In genomic region chr3:53167418-53168174, GRCh38 we compare ENCODE assay signal across 12 cellular contexts. TPM values are rescaled to one million over a fixed set of nuclear protein-coding genes. Genes with fewer than 3 reads are reported as not detected.
DNase-seq lines count a peak whose midpoint lies in the region; ATAC-seq, FAIRE-seq and TF ChIP-seq lines count a peak whose summit lies in the region.
"Had no signal": no experiment of that assay in that cellular context is flagged by ENCODE, and none has a peak within 500 bp of the region (broad histone marks: within the 10 kb centered on the region; RNA-seq: fewer than 3 reads in every experiment).

No MANE protein-coding gene starts in this region.

- H3K36me3 Mint-ChIP-seq in nephron progenitor cell (ENCODE audit: low read depth), result no peaks in the 10 kb centered on the region
- H3K36me3 Mint-ChIP-seq in activated T-helper 17 cell treated with anti-CD3 and anti-CD28 coated beads, Interleukin-2, amount 50 U/mL, for 72 hours (ENCODE audit: low read depth), result peaks cover 9% of the 10 kb centered on the region

- peaks cover 10% of the 10 kb centered on the region for H3K36me3 ChIP-seq in GM06990 (ENCODE audit: control insufficient read depth, insufficient read depth, low read length)
- peaks cover 6% of the 10 kb centered on the region; the same call in 1 of the 3 replicates for H3K36me3 ChIP-seq in K562 (ENCODE audit: control insufficient read depth, insufficient read depth, low read length)

- peaks cover 9% of the 10 kb centered on the region for H4K20me1 ChIP-seq in K562 (replicated peaks; ENCODE audit: control insufficient read depth, insufficient read depth, low read length)

- intact Hi-C loops in K562 (cut with micrococcal nuclease) (no loop called here), right cardiac atrium (cut with DNase I) (no loop called here)

- DNase-seq in GM06990 (ENCODE audit: extremely low read depth, insufficient read length) (no peak), K562 (ENCODE audit: extremely low read depth in 1 of 4, low spot score in 3 of 4) (no peak), nephron progenitor cell (no peak), cerebellar nuclear complex (lab: John Stamatoyannopoulos, UW) (no peak), right cardiac atrium (no peak)
- DNase-seq: activated T-cell treated with anti-CD3 and anti-CD28 coated beads, Interleukin-2, amount 50 U/mL, for 24 hours; GDM1; mesendoderm; stimulated activated naive CD8-positive, alpha-beta T cell treated with anti-CD3 and anti-CD28 coated beads, Interleukin-15, Interleukin-2, amounts not matched to agents 100 U/mL and 50 U/mL, for 24 hours had no signal

- H3K4me3 ChIP-seq in GM06990 (replicated peaks; ENCODE audit: low read depth, low read length) (peak overlapping the region; percentile 41), K562 (no peak overlapping the region), right cardiac atrium (ENCODE audit: low read length) (no peak overlapping the region)

- no peaks in the 10 kb centered on the region for H3K9me3 Mint-ChIP-seq in nephron progenitor cell
- no peaks in the 10 kb centered on the region for H3K9me3 Mint-ChIP-seq in activated T-helper 17 cell treated with anti-CD3 and anti-CD28 coated beads, Interleukin-2, amount 50 U/mL, for 72 hours
- H3K9me3 Mint-ChIP-seq: activated T-cell treated with anti-CD3 and anti-CD28 coated beads, Interleukin-2, amount 50 U/mL, for 24 hours had no signal

- H3K79me2 ChIP-seq in K562 (ENCODE audit: control insufficient read depth, insufficient read depth, low read length), result peaks cover 5% of the 10 kb centered on the region

- TF ChIP-seq CTCF in GM06990 (IDR thresholded peaks at IDR 0.05; ENCODE audit: insufficient read depth, low read length, poor library complexity, severe bottlenecking) (no peak), K562 (IDR thresholded peaks at IDR 0.05 in 2 of 3, conservative IDR thresholded peaks at IDR 0.05 in 1 of 3; ENCODE audit: insufficient read depth in 2 of 3, low read depth in 1 of 3, low read length in 3 of 3) (no peak), nephron progenitor cell (IDR thresholded peaks at IDR 0.05) (no peak)

- POLR2A ChIA-PET in K562 (lab: Yijun Ruan, JAX), result interaction anchor here (0.6 to 1.0 kb wide), 3 partner anchors 28 to 715 kb away, joined by 3 to 4 read pairs (median 4); no protein-coding TSS in a partner anchor

- no peak for FAIRE-seq in K562 (lab: Jason Lieb, UNC)

- H3K9me1 ChIP-seq in K562 (ENCODE audit: control insufficient read depth, insufficient read depth, low read length), result peaks cover 4% of the 10 kb centered on the region

- H3K27me3 Mint-ChIP-seq in nephron progenitor cell (ENCODE audit: low read depth, poor library complexity), result no peaks in the 10 kb centered on the region
- H3K27me3 Mint-ChIP-seq in activated T-helper 17 cell treated with anti-CD3 and anti-CD28 coated beads, Interleukin-2, amount 50 U/mL, for 72 hours, result no peaks in the 10 kb centered on the region
- H3K27me3 Mint-ChIP-seq: activated T-cell treated with anti-CD3 and anti-CD28 coated beads, Interleukin-2, amount 50 U/mL, for 24 hours had no signal

- no peak for TF ChIP-seq EP300 in K562 (IDR thresholded peaks at IDR 0.05; ENCODE audit: low read length)

- TF ChIP-seq POLR2A in K562 (conservative IDR thresholded peaks at IDR 0.05), result no peak

- no TSS peak for BruUV-seq in K562 (replicated peaks; lab: Mats Ljungman, UMichigan)

- H3K27ac ChIP-seq in K562 (ENCODE audit: extremely low read depth, low read depth, low read length) (no peak overlapping the region), right cardiac atrium (ENCODE audit: low read length) (no peak overlapping the region)

- in situ Hi-C loops in K562 (cut with MboI), result no loop called here

- H3K27ac Mint-ChIP-seq in nephron progenitor cell, result peak overlapping the region; percentile 98
- H3K27ac Mint-ChIP-seq in activated T-helper 17 cell treated with anti-CD3 and anti-CD28 coated beads, Interleukin-2, amount 50 U/mL, for 72 hours, result no peak overlapping the region
- H3K27ac Mint-ChIP-seq: activated T-cell treated with anti-CD3 and anti-CD28 coated beads, Interleukin-2, amount 50 U/mL, for 24 hours had no signal

- H3K4me1 Mint-ChIP-seq in nephron progenitor cell, result peaks cover 78% of the 10 kb centered on the region
- H3K4me1 Mint-ChIP-seq in activated T-helper 17 cell treated with anti-CD3 and anti-CD28 coated beads, Interleukin-2, amount 50 U/mL, for 72 hours, result peaks cover 42% of the 10 kb centered on the region

- H3K4me3 Mint-ChIP-seq in nephron progenitor cell, result peak overlapping the region; percentile 21
- H3K4me3 Mint-ChIP-seq in activated T-helper 17 cell treated with anti-CD3 and anti-CD28 coated beads, Interleukin-2, amount 50 U/mL, for 72 hours, result no peak overlapping the region
- H3K4me3 Mint-ChIP-seq: activated T-cell treated with anti-CD3 and anti-CD28 coated beads, Interleukin-2, amount 50 U/mL, for 24 hours had no signal

- WGBS in K562 (ENCODE audit: insufficient coverage, low coverage, missing lambda C conversion rate), result 61% methylated on average over 6 of the region's 7 CpGs
- WGBS in right cardiac atrium, result 77% methylated on average over 7 of the region's 7 CpGs

- H3K9me3 ChIP-seq in K562 (replicated peaks; ENCODE audit: control insufficient read depth, insufficient read depth, low read depth, low read length) (no peaks in the 10 kb centered on the region), right cardiac atrium (ENCODE audit: control insufficient read depth, low read length) (no peaks in the 10 kb centered on the region)

- H3K4me1 ChIP-seq in K562 (replicated peaks in 1 of 2; ENCODE audit: control insufficient read depth in 2 of 2, insufficient read depth in 2 of 2, low read length in 2 of 2) (peaks cover 15 to 36% of the 10 kb centered on the region in 2 experiments; a peak in 4 of 5 replicates), right cardiac atrium (ENCODE audit: control insufficient read depth, insufficient read depth, low read length) (peaks cover 12% of the 10 kb centered on the region)

- H3K9ac ChIP-seq in K562 (ENCODE audit: insufficient read depth in 1 of 2, low read depth in 2 of 2, low read length in 2 of 2), result peak overlapping the region in 1 of 2 experiments; percentile 82; a peak in 2 of 4 replicates

- ATAC-seq in HG02973 (IDR thresholded peaks at IDR 0.05; ENCODE audit: unreplicated experiment), result peak; percentile 27
- no peak for ATAC-seq in K562
- no peak for ATAC-seq in right cardiac atrium
- no peak for ATAC-seq in GM18909 (IDR thresholded peaks at IDR 0.05; ENCODE audit: poor library complexity, unreplicated experiment)
- no peak for ATAC-seq in activated T-helper 17 cell treated with anti-CD3 and anti-CD28 coated beads, Interleukin-2, amount 50 U/mL, for 72 hours (replicated peaks)
- ATAC-seq: stimulated activated naive CD8-positive, alpha-beta T cell treated with anti-CD3 and anti-CD28 coated beads, Interleukin-15, Interleukin-2, amounts not matched to agents 100 U/mL and 50 U/mL, for 24 hours had no signal

- H3K4me2 ChIP-seq in K562 (ENCODE audit: insufficient read depth, low read length), result no peak overlapping the region

- H2AFZ ChIP-seq in K562 (ENCODE audit: low read depth, low read length), result no peak overlapping the region

- no peaks in the 10 kb centered on the region for H3K27me3 ChIP-seq in GM06990 (replicated peaks; ENCODE audit: control insufficient read depth, insufficient read depth, low read length)
- no peaks in the 10 kb centered on the region for H3K27me3 ChIP-seq in K562 (ENCODE audit: control insufficient read depth in 2 of 2, insufficient read depth in 2 of 2, low read length in 2 of 2)
- H3K27me3 ChIP-seq in right cardiac atrium (ENCODE audit: control insufficient read depth, insufficient read depth), result no peaks in the 10 kb centered on the region

- CTCF ChIA-PET in K562 (lab: Yijun Ruan, JAX; ENCODE audit: low intra/inter-chr PET ratio), result no interaction called here

- TF ChIP-seq RAD21 in K562 (CRISPR knock-in tag; conservative IDR thresholded peaks at IDR 0.05 in 1 of 2, IDR thresholded peaks at IDR 0.05 in 1 of 2), result no peak

RNA-seq across cellular contexts. Expression of gene PRKCD, which starts 6.6 kb away (rescaled TPM):
- 9.7 and 22.9 TPM in 2 replicates for total RNA-seq in K562 (2011; cell fraction: chromatin; rRNA removed; ENCODE audit: low replicate concordance)
- 11.8 and 13.8 TPM in 2 replicates for total RNA-seq in K562 (2011; cell fraction: nucleolus; rRNA removed)
- 10.5 and 11.8 TPM in 2 replicates for total RNA-seq in K562 (2011; cell fraction: nucleoplasm; rRNA removed)
- total RNA-seq in K562 (2014; rRNA removed) (3.0 and 4.6 TPM in 2 replicates), K562 (2014; rRNA removed; fragmentation: Illumina TruSeq; extraction: Trizol) (4.2 and 4.4 TPM in 2 replicates), K562 (2015; rRNA removed; fragmentation: Illumina TruSeq; extraction: Trizol) (5.9 and 6.1 TPM in 2 replicates), K562 (2021) (15.7 and 16.0 TPM in 2 replicates), right cardiac atrium (10 to 100 TPM; 26.2 to 34.4 (median 31.3) TPM)
- polyA plus RNA-seq in K562 (2011; rRNA removed) (15.3 and 16.0 TPM in 2 replicates), K562 (2014; fragmentation: Illumina TruSeq; extraction: Trizol) (18.8 and 19.5 TPM in 2 replicates), K562 (2014; fragmentation: Nextera tagmentation; extraction: Ambion mirVana) (1 to 10 TPM; 2.5 to 4.1 TPM), K562 (2014; rRNA removed) (14.1 and 14.3 TPM in 2 replicates), right cardiac atrium (20.9 TPM)
- 16.0 and 19.6 TPM in 2 replicates for polyA plus RNA-seq in K562 (2011; cell fraction: cytosol; rRNA removed)
- polyA plus RNA-seq in K562 (2011; cell fraction: nucleus; rRNA removed), result 21.6 and 24.8 TPM in 2 replicates
- polyA plus RNA-seq in K562 (2012), result 12.8 and 15.7 TPM in 2 replicates
- polyA minus RNA-seq in K562 (2011; rRNA and poly(A)+ RNA removed), result 12.2 and 14.1 TPM in 2 replicates
- 8.0 and 9.1 TPM in 2 replicates for polyA minus RNA-seq in K562 (2011; cell fraction: cytosol; rRNA and poly(A)+ RNA removed)
- polyA minus RNA-seq in K562 (2011; cell fraction: nucleus; rRNA and poly(A)+ RNA removed), result 7.3 and 9.6 TPM in 2 replicates
- 10 to 100 TPM; 20.4 to 21.8 TPM for total RNA-seq in activated T-helper 17 cell treated with anti-CD3 and anti-CD28 coated beads, Interleukin-2, amount 50 U/mL, for 72 hours

RNA-seq across cellular contexts. Expression of gene RFT1, which starts 37.4 kb away (rescaled TPM):
- 24.4 and 29.3 TPM in 2 replicates for total RNA-seq in K562 (2011; cell fraction: chromatin; rRNA removed; ENCODE audit: low replicate concordance)
- total RNA-seq in K562 (2011; cell fraction: nucleolus; rRNA removed), result 21.2 and 22.3 TPM in 2 replicates
- total RNA-seq in K562 (2011; cell fraction: nucleoplasm; rRNA removed), result 25.0 and 27.3 TPM in 2 replicates
- total RNA-seq in K562 (2014; rRNA removed), result 4.4 and 6.2 TPM in 2 replicates
- 6.1 and 6.2 TPM in 2 replicates for total RNA-seq in K562 (2014; rRNA removed; fragmentation: Illumina TruSeq; extraction: Trizol)
- total RNA-seq in K562 (2015; rRNA removed; fragmentation: Illumina TruSeq; extraction: Trizol), result 5.0 and 6.0 TPM in 2 replicates
- 10.9 and 13.9 TPM in 2 replicates for total RNA-seq in K562 (2021)
- 16.5 and 23.8 TPM in 2 replicates for polyA plus RNA-seq in K562 (2011; rRNA removed)
- 22.8 and 23.1 TPM in 2 replicates for polyA plus RNA-seq in K562 (2011; cell fraction: cytosol; rRNA removed)
- polyA plus RNA-seq in K562 (2011; cell fraction: nucleus; rRNA removed), result 12.2 and 13.6 TPM in 2 replicates
- 11.8 and 16.9 TPM in 2 replicates for polyA plus RNA-seq in K562 (2012)
- 10.5 and 11.3 TPM in 2 replicates for polyA plus RNA-seq in K562 (2014; fragmentation: Illumina TruSeq; extraction: Trizol)
- 1 to 10 TPM; 7.4 to 9.0 TPM for polyA plus RNA-seq in K562 (2014; fragmentation: Nextera tagmentation; extraction: Ambion mirVana)
- polyA plus RNA-seq in K562 (2014; rRNA removed), result 8.9 and 10.1 TPM in 2 replicates
- polyA minus RNA-seq in K562 (2011; rRNA and poly(A)+ RNA removed), result 26.4 and 34.0 TPM in 2 replicates
- 4.4 and 10.6 TPM in 2 replicates for polyA minus RNA-seq in K562 (2011; cell fraction: cytosol; rRNA and poly(A)+ RNA removed)
- 7.3 and 8.2 TPM in 2 replicates for polyA minus RNA-seq in K562 (2011; cell fraction: nucleus; rRNA and poly(A)+ RNA removed)
- 10 to 100 TPM; 10.6 to 12.9 (median 12.6) TPM for total RNA-seq in right cardiac atrium
- polyA plus RNA-seq in right cardiac atrium, result 7.0 TPM
- total RNA-seq in activated T-helper 17 cell treated with anti-CD3 and anti-CD28 coated beads, Interleukin-2, amount 50 U/mL, for 72 hours, result 10 to 100 TPM; 24.6 to 42.0 TPM
